In genomic region chr1:17672226-17672625, GRCh38 we compare ENCODE assay signal across 16 cellular contexts.
DNase-seq lines count a peak whose midpoint lies in the region; ATAC-seq and TF ChIP-seq lines count a peak whose summit lies in the region.
"Had no signal": no experiment of that assay in that cellular context is flagged by ENCODE, and none has a peak within 500 bp of the region (broad histone marks: within the 10 kb centered on the region; RNA-seq: fewer than 3 reads in every experiment).

No MANE protein-coding gene starts in this region.

- H3K9me3 Mint-ChIP-seq in brain, result peaks cover 0 to 7% (median 0%) of the 10 kb centered on the region in 5 experiments

- 82% methylated on average over 12 of the region's 12 CpGs for WGBS in smooth muscle cell (ENCODE audit: low lambda C conversion rate)

- no peaks in the 10 kb centered on the region for H3K79me2 ChIP-seq in smooth muscle cell (ENCODE audit: low read depth)

- no peaks in the 10 kb centered on the region for H3K9me3 ChIP-seq in smooth muscle cell (replicated peaks; ENCODE audit: low read depth)
- H3K9me3 ChIP-seq: MG63 had no signal

- no peaks in the 10 kb centered on the region for H3K36me3 Mint-ChIP-seq in brain
- H3K36me3 Mint-ChIP-seq: CD4-positive, CD25-positive, alpha-beta regulatory T cell had no signal

- H2AFZ ChIP-seq in smooth muscle cell (ENCODE audit: low read depth), result no peak overlapping the region
- H2AFZ ChIP-seq: PC-9 had no signal

- no peaks in the 10 kb centered on the region for H3F3A ChIP-seq in smooth muscle cell (ENCODE audit: low read depth)

- ATAC-seq in HG03442 (IDR thresholded peaks at IDR 0.05; ENCODE audit: unreplicated experiment), result no peak

- peaks cover 95% of the 10 kb centered on the region for H4K20me1 ChIP-seq in smooth muscle cell (ENCODE audit: low read depth)

- DNase-seq in DMS 273 (lab: John Stamatoyannopoulos, UW; ENCODE audit: unreplicated experiment) (peak; percentile 33), DMS 273 treated with DMSO at 0.1 percent for 48 hours (lab: John Stamatoyannopoulos, UW) (no peak), NCI-H1092 treated with DMSO at 0.1 percent for 48 hours (lab: John Stamatoyannopoulos, UW) (peak; percentile 57), retina (peak; percentile 53), cerebellum (ENCODE audit: low spot score) (no peak), smooth muscle cell (lab: John Stamatoyannopoulos, UW; ENCODE audit: unreplicated experiment) (no peak)
- DNase-seq: Calu3; CD4-positive, CD25-positive, alpha-beta regulatory T cell; GDM1; MG63; PC-9; Right ventricle myocardium superior; T-helper 2 cell had no signal

- H3K27me3 ChIP-seq in smooth muscle cell (ENCODE audit: low read depth), result no peaks in the 10 kb centered on the region
- H3K27me3 ChIP-seq: MG63 had no signal

- H3K4me1 ChIP-seq in smooth muscle cell (ENCODE audit: low read depth), result peaks cover 10% of the 10 kb centered on the region

- no peaks in the 10 kb centered on the region for H3K36me3 ChIP-seq in smooth muscle cell (ENCODE audit: low read depth)
- H3K36me3 ChIP-seq: MG63 had no signal

- no peaks in the 10 kb centered on the region for H3K27me3 Mint-ChIP-seq in brain
- H3K27me3 Mint-ChIP-seq: CD4-positive, CD25-positive, alpha-beta regulatory T cell had no signal

- peaks cover 92% of the 10 kb centered on the region for H3K4me1 Mint-ChIP-seq in brain
- H3K4me1 Mint-ChIP-seq: CD4-positive, CD25-positive, alpha-beta regulatory T cell had no signal

- no peak overlapping the region for H3K9ac ChIP-seq in smooth muscle cell (ENCODE audit: low read depth)

- no peak overlapping the region for H3K4me2 ChIP-seq in smooth muscle cell
- H3K4me2 ChIP-seq: PC-9 had no signal

- H3K4me3 ChIP-seq in smooth muscle cell, result no peak overlapping the region
- H3K4me3 ChIP-seq: MG63, PC-9 had no signal

- H3K27ac ChIP-seq in smooth muscle cell (ENCODE audit: low read depth), result no peak overlapping the region
- H3K27ac ChIP-seq: 22Rv1, PC-9 had no signal

- peak overlapping the region; percentile 83 to 96 (median 95) for H3K27ac Mint-ChIP-seq in brain
- H3K27ac Mint-ChIP-seq: CD4-positive, CD25-positive, alpha-beta regulatory T cell had no signal

- peak overlapping the region in 4 of 5 experiments; percentile 1 to 65 (median 32) for H3K4me3 Mint-ChIP-seq in brain
- H3K4me3 Mint-ChIP-seq: CD4-positive, CD25-positive, alpha-beta regulatory T cell had no signal

- TF ChIP-seq CTCF in brain (conservative IDR thresholded peaks at IDR 0.05), result no peak
- TF ChIP-seq CTCF in smooth muscle cell (IDR thresholded peaks at IDR 0.05; ENCODE audit: borderline replicate concordance, insufficient read depth, poor library complexity, severe bottlenecking), result no peak

Comparison
In these comparisons a context has a peak if more than half of its experiments do, and no peak if none do; other contexts are left out.
1. DNase-seq: peak in DMS 273 (single experiment), NCI-H1092 treated with DMSO at 0.1 percent for 48 hours (single experiment) and retina (single experiment); none in DMS 273 treated with DMSO at 0.1 percent for 48 hours (single experiment), cerebellum (single experiment) and smooth muscle cell (single experiment).